ENCODE assay signal across 19 cellular contexts in the genomic region with DNA sequence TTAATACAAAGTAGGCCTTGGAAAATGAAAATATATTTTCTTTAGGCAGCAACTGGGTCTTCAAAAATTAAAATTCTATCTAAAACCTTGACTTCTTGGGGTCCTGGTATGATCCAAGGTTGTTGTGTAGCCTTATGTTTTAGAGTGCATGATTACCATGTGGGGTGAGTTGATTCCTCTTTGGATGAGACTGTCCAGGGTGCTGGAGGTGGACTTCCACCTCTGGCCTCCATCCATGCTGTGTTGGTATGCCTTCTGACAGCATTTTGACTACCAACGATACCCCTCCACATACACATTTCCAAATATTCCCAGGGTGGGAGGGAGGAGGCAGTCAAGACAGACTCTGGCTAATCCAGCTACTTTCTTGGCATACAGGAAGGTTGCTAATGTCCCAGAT.
"Had no signal": no experiment of that assay in that cellular context is flagged by ENCODE, and none has a peak within 500 bp of the region (broad histone marks: within the 10 kb centered on the region; RNA-seq: fewer than 3 reads in every experiment).

No MANE protein-coding gene starts in this region.

- H3K4me3 ChIP-seq: colonic mucosa, dorsolateral prefrontal cortex, esophagus muscularis mucosa, gastroesophageal sphincter, heart left ventricle, hepatocyte, left ventricle myocardium inferior, lower lobe of right lung had no signal

- H3K4me2 ChIP-seq: hepatocyte had no signal

- H3K36me3 Mint-ChIP-seq: naive thymus-derived CD4-positive, alpha-beta T cell had no signal

- H3K27ac Mint-ChIP-seq: naive thymus-derived CD4-positive, alpha-beta T cell had no signal

- H3K4me3 Mint-ChIP-seq: immature natural killer cell; naive thymus-derived CD4-positive, alpha-beta T cell had no signal

- H3K9me3 Mint-ChIP-seq: naive thymus-derived CD4-positive, alpha-beta T cell had no signal

- DNase-seq: colonic mucosa; cortex of kidney; dermis blood vessel endothelial cell; dorsolateral prefrontal cortex; effector CD4-positive, alpha-beta T cell; effector memory CD4-positive, alpha-beta T cell; foreskin keratinocyte; heart left ventricle; hypothalamus; immature natural killer cell; left cardiac atrium; left ventricle myocardium inferior; lower lobe of right lung; mesendoderm; midbrain; naive thymus-derived CD4-positive, alpha-beta T cell had no signal

- H2AFZ ChIP-seq: hepatocyte had no signal

- H3K36me3 ChIP-seq: colonic mucosa, esophagus muscularis mucosa, gastroesophageal sphincter, heart left ventricle, left ventricle myocardium inferior, lower lobe of right lung had no signal

- H3K9me3 ChIP-seq: colonic mucosa, esophagus muscularis mucosa, gastroesophageal sphincter, heart left ventricle, left ventricle myocardium inferior, lower lobe of right lung had no signal

- H3K27ac ChIP-seq: colonic mucosa, dorsolateral prefrontal cortex, esophagus muscularis mucosa, foreskin keratinocyte, gastroesophageal sphincter, heart left ventricle, hepatocyte, left ventricle myocardium inferior, lower lobe of right lung had no signal

- H3K4me1 ChIP-seq: colonic mucosa, esophagus muscularis mucosa, foreskin keratinocyte, gastroesophageal sphincter, heart left ventricle, left ventricle myocardium inferior had no signal

- H3K27me3 ChIP-seq: colonic mucosa, esophagus muscularis mucosa, foreskin keratinocyte, heart left ventricle, hepatocyte had no signal

- ATAC-seq: foreskin keratinocyte; gastroesophageal sphincter; heart left ventricle; left cardiac atrium; lower lobe of right lung; naive thymus-derived CD4-positive, alpha-beta T cell had no signal
